Comparison of ENCODE assay signal across 17 cellular contexts in genomic region chr4:151688003-151688784, GRCh38.
DNase-seq lines count a peak whose midpoint lies in the region; TF ChIP-seq lines count a peak whose summit lies in the region.
"Had no signal": no experiment of that assay in that cellular context is flagged by ENCODE, and none has a peak within 500 bp of the region (broad histone marks: within the 10 kb centered on the region; RNA-seq: fewer than 3 reads in every experiment).

No MANE protein-coding gene starts in this region.

- H3K36me3 ChIP-seq in cardiac muscle cell, result no peaks in the 10 kb centered on the region

- H3K27me3 ChIP-seq in cardiac muscle cell, result no peaks in the 10 kb centered on the region

- H3K36me3 Mint-ChIP-seq in nephron (ENCODE audit: low read depth), result peaks cover 22% of the 10 kb centered on the region

- DNase-seq in AG20443 (ENCODE audit: low spot score), result peak; percentile 16
- peak; percentile 25 for DNase-seq in amniotic epithelial cell (ENCODE audit: low read depth)
- peak in 1 of 2 donors; percentile 39 for DNase-seq in cardiac muscle cell (ENCODE audit: low read depth in 1 of 2, low spot score in 1 of 2)
- no peak for DNase-seq in activated naive CD4-positive, alpha-beta T cell (lab: John Stamatoyannopoulos, UW)
- DNase-seq in activated naive CD4-positive, alpha-beta T cell treated with Interleukin-2 at 50 U/mL for 16 hours, result no peak
- no peak for DNase-seq in RPMI8226
- no peak for DNase-seq in HCEC 1CT
- DNase-seq: ACHN; anterior cingulate cortex; H7; naive thymus-derived CD8-positive, alpha-beta T cell; NCI-H146; SHP77; stimulated activated CD4-positive, alpha-beta T cell treated with anti-CD3 and anti-CD28 coated beads, Interleukin-15, amount 100 ng/mL, for 24 hours; stimulated activated CD8-positive, alpha-beta memory T cell treated with anti-CD3 and anti-CD28 coated beads, Interleukin-4, amount 100 ng/mL, for 48 hours had no signal

- no peaks in the 10 kb centered on the region for H3K9me3 Mint-ChIP-seq in nephron
- H3K9me3 Mint-ChIP-seq: naive thymus-derived CD8-positive, alpha-beta T cell had no signal

- H3K4me1 Mint-ChIP-seq in nephron, result peaks cover 66% of the 10 kb centered on the region

- peak overlapping the region in 2 of 3 experiments; percentile 14 to 70 for H3K27ac Mint-ChIP-seq in nephron

- TF ChIP-seq CTCF in cardiac muscle cell (IDR thresholded peaks at IDR 0.05; ENCODE audit: low read depth, low read length), result no peak
- no peak for TF ChIP-seq CTCF in nephron (IDR thresholded peaks at IDR 0.05; ENCODE audit: unreplicated experiment in 3 of 3)

- peaks cover 17% of the 10 kb centered on the region for H3K27me3 Mint-ChIP-seq in nephron (ENCODE audit: low read depth)
- H3K27me3 Mint-ChIP-seq: naive thymus-derived CD8-positive, alpha-beta T cell had no signal

- H3K4me3 Mint-ChIP-seq in nephron, result no peak overlapping the region
- H3K4me3 Mint-ChIP-seq: naive thymus-derived CD8-positive, alpha-beta T cell had no signal

- H3K27ac ChIP-seq in cardiac muscle cell, result peak overlapping the region; percentile 91
- H3K27ac ChIP-seq: epithelial cell of prostate had no signal

- H3K9me3 ChIP-seq in cardiac muscle cell (ENCODE audit: low read depth), result no peaks in the 10 kb centered on the region

- H3K4me3 ChIP-seq in cardiac muscle cell, result no peak overlapping the region

- peaks cover 65% of the 10 kb centered on the region for H3K4me1 ChIP-seq in cardiac muscle cell (ENCODE audit: low read depth)

Comparison
In these comparisons a context has a peak if more than half of its experiments do, and no peak if none do; other contexts are left out.
1. DNase-seq: peak in AG20443 (single experiment) and amniotic epithelial cell (single experiment); none in activated naive CD4-positive, alpha-beta T cell (0 of 4), activated naive CD4-positive, alpha-beta T cell treated with Interleukin-2 at 50 U/mL for 16 hours (single experiment), RPMI8226 (single experiment) and HCEC 1CT (single experiment).